Comparison of ENCODE assay signal across 13 cellular contexts in genomic region chr10:6322805-6323204, GRCh38.
DNase-seq lines count a peak whose midpoint lies in the region; ATAC-seq lines count a peak whose summit lies in the region.
"Had no signal": no experiment of that assay in that cellular context is flagged by ENCODE, and none has a peak within 500 bp of the region (broad histone marks: within the 10 kb centered on the region; RNA-seq: fewer than 3 reads in every experiment).

No MANE protein-coding gene starts in this region.

- peaks cover 8% of the 10 kb centered on the region for H3K36me3 Mint-ChIP-seq in activated CD4-positive, alpha-beta T cell treated with anti-CD3 and anti-CD28 coated beads for 36 hours (ENCODE audit: low read depth)
- no peaks in the 10 kb centered on the region for H3K36me3 Mint-ChIP-seq in stimulated activated naive B cell treated with anti-CD40 and anti-IgM and Interleukin-4, amounts not matched to agents 10 μg/mL and 1 μg/mL and 100 μg/mL, for 72 hours
- H3K36me3 Mint-ChIP-seq: CD4-positive, CD25-positive, alpha-beta regulatory T cell; CD8-positive, alpha-beta T cell had no signal

- no peaks in the 10 kb centered on the region for H3K9me3 Mint-ChIP-seq in activated CD4-positive, alpha-beta T cell treated with anti-CD3 and anti-CD28 coated beads for 36 hours (ENCODE audit: low read depth)
- H3K9me3 Mint-ChIP-seq in stimulated activated naive CD8-positive, alpha-beta T cell treated with anti-CD3 and anti-CD28 coated beads, Interleukin-15, amount 100 ng/mL, for 72 hours, result no peaks in the 10 kb centered on the region
- H3K9me3 Mint-ChIP-seq in stimulated activated naive B cell treated with anti-CD40 and anti-IgM and Interleukin-4, amounts not matched to agents 10 μg/mL and 1 μg/mL and 100 μg/mL, for 72 hours, result no peaks in the 10 kb centered on the region
- H3K9me3 Mint-ChIP-seq: CD4-positive, CD25-positive, alpha-beta regulatory T cell; CD8-positive, alpha-beta T cell had no signal

- H3K27ac Mint-ChIP-seq in activated CD4-positive, alpha-beta T cell treated with anti-CD3 and anti-CD28 coated beads for 36 hours, result no peak overlapping the region
- H3K27ac Mint-ChIP-seq in stimulated activated naive CD8-positive, alpha-beta T cell treated with anti-CD3 and anti-CD28 coated beads, Interleukin-15, amount 100 ng/mL, for 72 hours, result no peak overlapping the region
- H3K27ac Mint-ChIP-seq in stimulated activated naive B cell treated with anti-CD40 and anti-IgM and Interleukin-4, amounts not matched to agents 10 μg/mL and 1 μg/mL and 100 μg/mL, for 72 hours, result no peak overlapping the region
- H3K27ac Mint-ChIP-seq: B cell; CD4-positive, CD25-positive, alpha-beta regulatory T cell; CD8-positive, alpha-beta T cell had no signal

- no peaks in the 10 kb centered on the region for H3K27me3 Mint-ChIP-seq in activated CD4-positive, alpha-beta T cell treated with anti-CD3 and anti-CD28 coated beads for 36 hours
- no peaks in the 10 kb centered on the region for H3K27me3 Mint-ChIP-seq in stimulated activated naive CD8-positive, alpha-beta T cell treated with anti-CD3 and anti-CD28 coated beads, Interleukin-15, amount 100 ng/mL, for 72 hours
- no peaks in the 10 kb centered on the region for H3K27me3 Mint-ChIP-seq in stimulated activated naive B cell treated with anti-CD40 and anti-IgM and Interleukin-4, amounts not matched to agents 10 μg/mL and 1 μg/mL and 100 μg/mL, for 72 hours
- H3K27me3 Mint-ChIP-seq: B cell; CD4-positive, CD25-positive, alpha-beta regulatory T cell had no signal

- CTCF ChIA-PET in activated CD4-positive, alpha-beta T cell treated with anti-CD3 and anti-CD28 coated beads for 36 hours (lab: Charles Lee), result interaction anchor here (0.6 kb wide), 1 partner anchor 237 kb away, joined by 3 read pairs; no protein-coding TSS in a partner anchor

- no peaks in the 10 kb centered on the region for H3K4me1 Mint-ChIP-seq in activated CD4-positive, alpha-beta T cell treated with anti-CD3 and anti-CD28 coated beads for 36 hours
- no peaks in the 10 kb centered on the region for H3K4me1 Mint-ChIP-seq in stimulated activated naive CD8-positive, alpha-beta T cell treated with anti-CD3 and anti-CD28 coated beads, Interleukin-15, amount 100 ng/mL, for 72 hours
- H3K4me1 Mint-ChIP-seq in stimulated activated naive B cell treated with anti-CD40 and anti-IgM and Interleukin-4, amounts not matched to agents 10 μg/mL and 1 μg/mL and 100 μg/mL, for 72 hours, result peaks cover 13 to 14% of the 10 kb centered on the region in 2 donors
- H3K4me1 Mint-ChIP-seq: CD4-positive, CD25-positive, alpha-beta regulatory T cell had no signal

- no peak for DNase-seq in activated CD4-positive, alpha-beta T cell treated with anti-CD3 and anti-CD28 coated beads for 36 hours
- no peak for DNase-seq in activated CD4-positive, alpha-beta T cell treated with anti-CD3 and anti-CD28 coated beads for 4 hours
- DNase-seq in stimulated activated naive CD8-positive, alpha-beta T cell treated with anti-CD3 and anti-CD28 coated beads, Interleukin-15, Interleukin-2, amounts not matched to agents 100 U/mL and 50 U/mL, for 24 hours, result no peak
- DNase-seq in stimulated activated naive CD8-positive, alpha-beta T cell treated with anti-CD3 and anti-CD28 coated beads, Interleukin-15, amount 100 ng/mL, for 72 hours, result no peak
- no peak for DNase-seq in stimulated activated naive B cell treated with anti-CD40 and anti-IgM and Interleukin-4, amounts not matched to agents 10 μg/mL and 1 μg/mL and 100 μg/mL, for 72 hours
- DNase-seq: Caco-2; CD4-positive, CD25-positive, alpha-beta regulatory T cell; CD8-positive, alpha-beta T cell; DMS153; DND-41; GOT3 had no signal

- no peak overlapping the region for H3K4me3 Mint-ChIP-seq in activated CD4-positive, alpha-beta T cell treated with anti-CD3 and anti-CD28 coated beads for 36 hours
- H3K4me3 Mint-ChIP-seq in stimulated activated naive CD8-positive, alpha-beta T cell treated with anti-CD3 and anti-CD28 coated beads, Interleukin-15, amount 100 ng/mL, for 72 hours, result no peak overlapping the region
- H3K4me3 Mint-ChIP-seq in stimulated activated naive B cell treated with anti-CD40 and anti-IgM and Interleukin-4, amounts not matched to agents 10 μg/mL and 1 μg/mL and 100 μg/mL, for 72 hours, result no peak overlapping the region
- H3K4me3 Mint-ChIP-seq: B cell; CD4-positive, CD25-positive, alpha-beta regulatory T cell; CD8-positive, alpha-beta T cell had no signal

- intact Hi-C loops in activated CD4-positive, alpha-beta T cell treated with anti-CD3 and anti-CD28 coated beads for 36 hours (cut with DNase I, micrococcal nuclease), result loop anchor here in 1 of 2 experiments (2.0 kb wide), 1 partner anchor 22 kb away; no protein-coding TSS in a partner anchor

- peak; percentile 47 for ATAC-seq in activated CD4-positive, alpha-beta T cell treated with anti-CD3 and anti-CD28 coated beads for 36 hours
- ATAC-seq in stimulated activated naive CD8-positive, alpha-beta T cell treated with anti-CD3 and anti-CD28 coated beads, Interleukin-15, Interleukin-2, amounts not matched to agents 100 U/mL and 50 U/mL, for 24 hours, result peak; percentile 28
- ATAC-seq in stimulated activated naive CD8-positive, alpha-beta T cell treated with anti-CD3 and anti-CD28 coated beads, Interleukin-15, amount 100 ng/mL, for 72 hours, result no peak
- peak; percentile 35 to 54 for ATAC-seq in stimulated activated naive B cell treated with anti-CD40 and anti-IgM and Interleukin-4, amounts not matched to agents 10 μg/mL and 1 μg/mL and 100 μg/mL, for 72 hours (replicated peaks)
- ATAC-seq in HG03520 (IDR thresholded peaks at IDR 0.05; ENCODE audit: unreplicated experiment), result no peak
- ATAC-seq: CD8-positive, alpha-beta T cell had no signal

- POLR2A ChIA-PET in activated CD4-positive, alpha-beta T cell treated with anti-CD3 and anti-CD28 coated beads for 36 hours (lab: Charles Lee), result no interaction called here

Comparison
In these comparisons a context has a peak if more than half of its experiments do, and no peak if none do; other contexts are left out.
1. ATAC-seq: peak in activated CD4-positive, alpha-beta T cell treated with anti-CD3 and anti-CD28 coated beads for 36 hours (single experiment), stimulated activated naive CD8-positive, alpha-beta T cell treated with anti-CD3 and anti-CD28 coated beads, Interleukin-15, Interleukin-2, amounts not matched to agents 100 U/mL and 50 U/mL, for 24 hours (single experiment) and stimulated activated naive B cell treated with anti-CD40 and anti-IgM and Interleukin-4, amounts not matched to agents 10 μg/mL and 1 μg/mL and 100 μg/mL, for 72 hours (2 of 2); none in stimulated activated naive CD8-positive, alpha-beta T cell treated with anti-CD3 and anti-CD28 coated beads, Interleukin-15, amount 100 ng/mL, for 72 hours (single experiment) and HG03520 (single experiment).